ENCODE assay signal across 1 cellular context in the genomic region with DNA sequence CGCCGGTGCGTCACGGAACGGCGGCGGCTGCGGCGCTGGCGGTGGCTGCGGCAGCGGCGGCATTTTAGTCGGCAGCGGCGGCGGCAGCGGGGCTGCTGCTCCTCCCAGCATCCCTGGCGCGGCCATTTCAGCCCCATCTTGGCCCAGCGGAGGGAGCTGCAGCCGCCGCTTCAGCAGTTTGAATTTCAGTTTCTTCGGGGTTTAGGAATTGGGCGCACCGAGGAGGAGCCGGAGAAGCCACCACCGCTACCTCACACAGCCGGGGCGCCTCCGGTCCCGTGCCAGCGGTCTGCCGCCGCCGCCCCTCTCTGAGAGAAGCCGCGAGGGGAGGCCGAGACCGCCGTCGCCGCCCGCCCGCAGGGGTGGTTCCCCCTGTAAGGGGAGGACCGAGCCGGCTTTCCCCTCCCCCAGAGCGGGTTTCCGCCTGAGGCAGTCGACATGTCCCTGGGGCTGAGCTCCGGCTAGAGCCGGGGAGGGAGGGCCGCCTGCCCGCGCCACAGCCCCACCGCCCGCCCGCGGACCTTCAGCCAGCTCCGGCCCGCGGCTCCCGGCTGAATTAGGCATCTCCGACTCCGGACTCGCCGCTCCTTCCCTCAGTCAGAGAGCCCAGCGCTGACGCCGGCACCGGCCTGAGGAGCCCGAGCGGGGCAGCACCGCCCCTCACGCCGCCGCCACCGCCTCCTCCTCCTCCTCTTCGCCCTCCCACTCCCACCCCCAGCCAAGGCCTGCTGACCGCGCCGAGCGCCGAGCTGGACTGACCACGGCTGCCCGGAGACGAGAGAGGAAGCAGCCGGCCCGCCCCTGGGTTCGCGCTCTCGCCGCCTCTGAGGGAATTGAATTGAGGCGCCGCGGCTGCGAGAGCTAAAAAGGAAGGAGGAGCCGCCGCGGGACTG.
TF ChIP-seq lines count a peak whose summit lies in the region.

A gene (plus strand): TSS at position 67 of the 893 bp plus-strand sequence. CDS start 1,053 bp downstream, outside the sequence.

TF ChIP-seq in H1, 55 proteins besides CTCF, POLR2A, EP300 and RAD21 (continued from another document):
- TF ChIP-seq GABPA (IDR thresholded peaks at IDR 0.05; ENCODE audit: borderline replicate concordance, insufficient read depth, low read length), result no peak
- TF ChIP-seq EGR1 (IDR thresholded peaks at IDR 0.05; ENCODE audit: borderline replicate concordance, low read depth, low read length), result no peak
- peak; percentile 82; the same call in 1 of the 2 replicates for TF ChIP-seq RBBP5 (IDR thresholded peaks at IDR 0.05; ENCODE audit: borderline replicate concordance, low read depth, low read length)
- TF ChIP-seq TAF1 (IDR thresholded peaks at IDR 0.05; ENCODE audit: low read depth, low read length), result peak; percentile 91
- TF ChIP-seq ASH2L (IDR thresholded peaks at IDR 0.05; ENCODE audit: low read length), result peak; percentile 93
- peak; percentile 78 for TF ChIP-seq YY1 (IDR thresholded peaks at IDR 0.05; ENCODE audit: low read depth, low read length)
- peak; percentile 85 for TF ChIP-seq TAF7 (optimal IDR thresholded peaks at IDR 0.05; ENCODE audit: borderline replicate concordance, low read depth, low read length)
- peak; percentile 10; the same call in 1 of the 2 replicates for TF ChIP-seq POLR2AphosphoS5 (IDR thresholded peaks at IDR 0.05; ENCODE audit: low read depth, low read length)
- TF ChIP-seq NRF1 (IDR thresholded peaks at IDR 0.05; ENCODE audit: low read depth, low read length), result no peak
- TF ChIP-seq POU5F1 (IDR thresholded peaks at IDR 0.05; ENCODE audit: low read depth, low read length), result no peak; the same call in 1 of the 2 replicates
- TF ChIP-seq CREB1 (IDR thresholded peaks at IDR 0.05), result peak; percentile 95; the same call in 1 of the 2 replicates
- TF ChIP-seq, protein P1, sequence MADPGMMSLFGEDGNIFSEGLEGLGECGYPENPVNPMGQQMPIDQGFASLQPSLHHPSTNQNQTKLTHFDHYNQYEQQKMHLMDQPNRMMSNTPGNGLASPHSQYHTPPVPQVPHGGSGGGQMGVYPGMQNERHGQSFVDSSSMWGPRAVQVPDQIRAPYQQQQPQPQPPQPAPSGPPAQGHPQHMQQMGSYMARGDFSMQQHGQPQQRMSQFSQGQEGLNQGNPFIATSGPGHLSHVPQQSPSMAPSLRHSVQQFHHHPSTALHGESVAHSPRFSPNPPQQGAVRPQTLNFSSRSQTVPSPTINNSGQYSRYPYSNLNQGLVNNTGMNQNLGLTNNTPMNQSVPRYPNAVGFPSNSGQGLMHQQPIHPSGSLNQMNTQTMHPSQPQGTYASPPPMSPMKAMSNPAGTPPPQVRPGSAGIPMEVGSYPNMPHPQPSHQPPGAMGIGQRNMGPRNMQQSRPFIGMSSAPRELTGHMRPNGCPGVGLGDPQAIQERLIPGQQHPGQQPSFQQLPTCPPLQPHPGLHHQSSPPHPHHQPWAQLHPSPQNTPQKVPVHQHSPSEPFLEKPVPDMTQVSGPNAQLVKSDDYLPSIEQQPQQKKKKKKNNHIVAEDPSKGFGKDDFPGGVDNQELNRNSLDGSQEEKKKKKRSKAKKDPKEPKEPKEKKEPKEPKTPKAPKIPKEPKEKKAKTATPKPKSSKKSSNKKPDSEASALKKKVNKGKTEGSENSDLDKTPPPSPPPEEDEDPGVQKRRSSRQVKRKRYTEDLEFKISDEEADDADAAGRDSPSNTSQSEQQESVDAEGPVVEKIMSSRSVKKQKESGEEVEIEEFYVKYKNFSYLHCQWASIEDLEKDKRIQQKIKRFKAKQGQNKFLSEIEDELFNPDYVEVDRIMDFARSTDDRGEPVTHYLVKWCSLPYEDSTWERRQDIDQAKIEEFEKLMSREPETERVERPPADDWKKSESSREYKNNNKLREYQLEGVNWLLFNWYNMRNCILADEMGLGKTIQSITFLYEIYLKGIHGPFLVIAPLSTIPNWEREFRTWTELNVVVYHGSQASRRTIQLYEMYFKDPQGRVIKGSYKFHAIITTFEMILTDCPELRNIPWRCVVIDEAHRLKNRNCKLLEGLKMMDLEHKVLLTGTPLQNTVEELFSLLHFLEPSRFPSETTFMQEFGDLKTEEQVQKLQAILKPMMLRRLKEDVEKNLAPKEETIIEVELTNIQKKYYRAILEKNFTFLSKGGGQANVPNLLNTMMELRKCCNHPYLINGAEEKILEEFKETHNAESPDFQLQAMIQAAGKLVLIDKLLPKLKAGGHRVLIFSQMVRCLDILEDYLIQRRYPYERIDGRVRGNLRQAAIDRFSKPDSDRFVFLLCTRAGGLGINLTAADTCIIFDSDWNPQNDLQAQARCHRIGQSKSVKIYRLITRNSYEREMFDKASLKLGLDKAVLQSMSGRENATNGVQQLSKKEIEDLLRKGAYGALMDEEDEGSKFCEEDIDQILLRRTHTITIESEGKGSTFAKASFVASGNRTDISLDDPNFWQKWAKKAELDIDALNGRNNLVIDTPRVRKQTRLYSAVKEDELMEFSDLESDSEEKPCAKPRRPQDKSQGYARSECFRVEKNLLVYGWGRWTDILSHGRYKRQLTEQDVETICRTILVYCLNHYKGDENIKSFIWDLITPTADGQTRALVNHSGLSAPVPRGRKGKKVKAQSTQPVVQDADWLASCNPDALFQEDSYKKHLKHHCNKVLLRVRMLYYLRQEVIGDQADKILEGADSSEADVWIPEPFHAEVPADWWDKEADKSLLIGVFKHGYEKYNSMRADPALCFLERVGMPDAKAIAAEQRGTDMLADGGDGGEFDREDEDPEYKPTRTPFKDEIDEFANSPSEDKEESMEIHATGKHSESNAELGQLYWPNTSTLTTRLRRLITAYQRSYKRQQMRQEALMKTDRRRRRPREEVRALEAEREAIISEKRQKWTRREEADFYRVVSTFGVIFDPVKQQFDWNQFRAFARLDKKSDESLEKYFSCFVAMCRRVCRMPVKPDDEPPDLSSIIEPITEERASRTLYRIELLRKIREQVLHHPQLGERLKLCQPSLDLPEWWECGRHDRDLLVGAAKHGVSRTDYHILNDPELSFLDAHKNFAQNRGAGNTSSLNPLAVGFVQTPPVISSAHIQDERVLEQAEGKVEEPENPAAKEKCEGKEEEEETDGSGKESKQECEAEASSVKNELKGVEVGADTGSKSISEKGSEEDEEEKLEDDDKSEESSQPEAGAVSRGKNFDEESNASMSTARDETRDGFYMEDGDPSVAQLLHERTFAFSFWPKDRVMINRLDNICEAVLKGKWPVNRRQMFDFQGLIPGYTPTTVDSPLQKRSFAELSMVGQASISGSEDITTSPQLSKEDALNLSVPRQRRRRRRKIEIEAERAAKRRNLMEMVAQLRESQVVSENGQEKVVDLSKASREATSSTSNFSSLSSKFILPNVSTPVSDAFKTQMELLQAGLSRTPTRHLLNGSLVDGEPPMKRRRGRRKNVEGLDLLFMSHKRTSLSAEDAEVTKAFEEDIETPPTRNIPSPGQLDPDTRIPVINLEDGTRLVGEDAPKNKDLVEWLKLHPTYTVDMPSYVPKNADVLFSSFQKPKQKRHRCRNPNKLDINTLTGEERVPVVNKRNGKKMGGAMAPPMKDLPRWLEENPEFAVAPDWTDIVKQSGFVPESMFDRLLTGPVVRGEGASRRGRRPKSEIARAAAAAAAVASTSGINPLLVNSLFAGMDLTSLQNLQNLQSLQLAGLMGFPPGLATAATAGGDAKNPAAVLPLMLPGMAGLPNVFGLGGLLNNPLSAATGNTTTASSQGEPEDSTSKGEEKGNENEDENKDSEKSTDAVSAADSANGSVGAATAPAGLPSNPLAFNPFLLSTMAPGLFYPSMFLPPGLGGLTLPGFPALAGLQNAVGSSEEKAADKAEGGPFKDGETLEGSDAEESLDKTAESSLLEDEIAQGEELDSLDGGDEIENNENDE (IDR thresholded peaks at IDR 0.05; ENCODE audit: insufficient replicate concordance, low read length), result no peak
- peak; percentile 62 for TF ChIP-seq KDM4A (IDR thresholded peaks at IDR 0.05; ENCODE audit: low read depth, low read length, severe bottlenecking)
- TF ChIP-seq TBP (IDR thresholded peaks at IDR 0.05; ENCODE audit: low read depth, low read length), result peak; percentile 78
TF ChIP-seq in H1: peak in this region for 14.
